ENCODE assay signal across 8 cellular contexts in the genomic region with DNA sequence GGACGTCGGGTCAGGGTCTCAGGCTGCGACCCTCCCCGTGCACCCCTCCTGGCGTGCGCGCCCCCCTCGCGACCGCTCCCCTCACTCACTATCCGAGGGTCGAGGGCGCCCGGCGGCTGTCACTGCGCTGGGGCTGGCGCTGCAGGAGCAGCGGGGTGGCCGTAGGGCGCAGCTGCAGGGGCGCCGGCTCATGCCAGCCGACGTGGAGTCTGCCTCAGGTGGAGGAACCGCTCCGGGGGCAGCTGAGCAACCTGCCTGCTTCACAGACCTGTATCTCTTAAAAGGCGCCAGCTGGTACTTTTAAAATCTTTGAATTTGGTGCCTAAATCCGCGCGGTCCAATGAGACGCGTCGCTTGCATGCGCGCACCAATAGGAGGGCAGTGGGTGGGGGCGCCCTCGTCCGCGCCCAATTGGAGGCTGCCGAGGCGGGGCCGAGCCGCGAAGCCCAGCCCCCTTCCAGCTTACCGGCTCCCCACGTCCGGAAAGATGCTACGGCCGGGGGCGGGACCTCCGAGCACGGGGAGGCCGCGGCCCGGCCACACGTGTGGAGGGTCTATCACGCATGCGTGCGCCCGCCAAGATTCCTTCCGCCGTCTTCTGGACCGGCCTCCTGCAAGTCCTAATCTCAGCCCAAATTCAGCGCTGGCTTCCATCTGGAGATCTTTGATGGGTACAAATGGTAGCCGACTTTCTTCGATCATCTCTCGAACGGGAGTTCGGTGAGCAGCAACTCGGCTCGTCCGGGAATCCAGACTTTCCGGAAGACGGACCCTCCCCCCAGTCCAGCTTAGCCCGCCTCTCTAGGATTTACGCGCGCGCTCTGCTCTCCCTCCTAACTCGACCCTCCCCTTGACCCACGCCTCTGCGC. TPM values are rescaled to one million over a fixed set of nuclear protein-coding genes. Genes with fewer than 3 reads are reported as not detected.
DNase-seq lines count a peak whose midpoint lies in the region; ATAC-seq and TF ChIP-seq lines count a peak whose summit lies in the region.

Gene FBXO5 (minus strand): TSS at position 274 of the 869 bp plus-strand sequence. CDS start 82 bp downstream, at position 192.

- DNase-seq in NCI-H1930 (lab: John Stamatoyannopoulos, UW): peak; percentile 87 to 94
- DNase-seq in T-helper 2 cell treated with Interferon-gamma antibody and Interleukin-4, amounts not matched to agents 5 μg/mL and 100 μg/mL, for 36 hours (ENCODE audit: low spot score): peak; percentile 98
- peak; percentile 92 to 99 for DNase-seq in ascending aorta (ENCODE audit: low spot score in 2 of 2)
- peak; percentile 99 for DNase-seq in right cardiac atrium
- DNase-seq in pulmonary artery endothelial cell (ENCODE audit: low read depth, low spot score): peak; percentile 91
- DNase-seq in vagina (ENCODE audit: extremely low spot score in 2 of 2): peak; percentile 97 to 98

- H3K9me3 ChIP-seq in ascending aorta (no peaks in the 10 kb centered on the region), right cardiac atrium (ENCODE audit: control insufficient read depth, low read length) (no peaks in the 10 kb centered on the region), vagina (no peaks in the 10 kb centered on the region)

- intact Hi-C loops in ascending aorta (cut with DNase I): loop anchor here (2.0 to 10.0 kb wide), 3 partner anchors 20 to 598 kb away; partner anchors contain the start of gene MTRF1L
- intact Hi-C loops in right cardiac atrium (cut with DNase I): no loop called here
- intact Hi-C loops in vagina (cut with DNase I): no loop called here

- WGBS in right cardiac atrium: under 1% methylated on average over 82 of the region's 82 CpGs

- ATAC-seq in GM18502 (IDR thresholded peaks at IDR 0.05; ENCODE audit: poor library complexity, unreplicated experiment) (peak; percentile 83), HG02970 (IDR thresholded peaks at IDR 0.05; ENCODE audit: low FRiP score, unreplicated experiment) (peak; percentile 91), right cardiac atrium (peak; percentile 97 to 99)

- H3K4me1 Mint-ChIP-seq in T-helper 2 cell treated with Interferon-gamma antibody and Interleukin-4, amounts not matched to agents 5 μg/mL and 100 μg/mL, for 36 hours (ENCODE audit: low read depth): peaks cover 50% of the 10 kb centered on the region

- H3K4me3 ChIP-seq in ascending aorta: peak within 1 kb of the TSS; percentile 63 to 93
- peak within 1 kb of the TSS; percentile 76 for H3K4me3 ChIP-seq in right cardiac atrium (ENCODE audit: low read length)
- peak within 1 kb of the TSS; percentile 67 to 77 for H3K4me3 ChIP-seq in vagina

- peak within 1 kb of the TSS; percentile 96 for H3K4me3 Mint-ChIP-seq in T-helper 2 cell treated with Interferon-gamma antibody and Interleukin-4, amounts not matched to agents 5 μg/mL and 100 μg/mL, for 36 hours

- peak within 1 kb of the TSS; percentile 97 for H3K27ac Mint-ChIP-seq in T-helper 2 cell treated with Interferon-gamma antibody and Interleukin-4, amounts not matched to agents 5 μg/mL and 100 μg/mL, for 36 hours

- H3K27ac ChIP-seq in ascending aorta: peak within 1 kb of the TSS; percentile 85 to 90
- H3K27ac ChIP-seq in right cardiac atrium (ENCODE audit: low read length): peak within 1 kb of the TSS; percentile 95
- peak within 1 kb of the TSS; percentile 96 for H3K27ac ChIP-seq in vagina

- TF ChIP-seq POLR2A in vagina (IDR thresholded peaks at IDR 0.05): peak in 1 of 2 donors; percentile 6

- H3K27me3 Mint-ChIP-seq in T-helper 2 cell treated with Interferon-gamma antibody and Interleukin-4, amounts not matched to agents 5 μg/mL and 100 μg/mL, for 36 hours (ENCODE audit: low read depth): no peaks in the 10 kb centered on the region

- no peaks in the 10 kb centered on the region for H3K9me3 Mint-ChIP-seq in T-helper 2 cell treated with Interferon-gamma antibody and Interleukin-4, amounts not matched to agents 5 μg/mL and 100 μg/mL, for 36 hours

- H3K36me3 Mint-ChIP-seq in T-helper 2 cell treated with Interferon-gamma antibody and Interleukin-4, amounts not matched to agents 5 μg/mL and 100 μg/mL, for 36 hours (ENCODE audit: low read depth): peaks cover 52% of the 10 kb centered on the region

- H3K36me3 ChIP-seq in ascending aorta (no peaks in the 10 kb centered on the region), vagina (no peaks in the 10 kb centered on the region)

- TF ChIP-seq CTCF in ascending aorta (IDR thresholded peaks at IDR 0.05) (no peak), vagina (IDR thresholded peaks at IDR 0.05) (no peak)

- no peaks in the 10 kb centered on the region for H3K27me3 ChIP-seq in ascending aorta
- no peaks in the 10 kb centered on the region for H3K27me3 ChIP-seq in right cardiac atrium (ENCODE audit: control insufficient read depth, insufficient read depth)
- no peaks in the 10 kb centered on the region for H3K27me3 ChIP-seq in vagina

- peaks cover 12 to 13% of the 10 kb centered on the region in 2 donors for H3K4me1 ChIP-seq in ascending aorta
- peaks cover 5% of the 10 kb centered on the region for H3K4me1 ChIP-seq in right cardiac atrium (ENCODE audit: control insufficient read depth, insufficient read depth, low read length)
- H3K4me1 ChIP-seq in vagina: peaks cover 36% of the 10 kb centered on the region

RNA-seq across cellular contexts. Expression of gene FBXO5, which starts in this region (rescaled TPM):
- total RNA-seq in ascending aorta (not detected), right cardiac atrium (1 to 10 TPM; 1.9 to 3.5 (median 3.0) TPM), pulmonary artery endothelial cell (13.7 and 21.6 TPM in 2 replicates), vagina (4.2 TPM)
- polyA plus RNA-seq in right cardiac atrium: 1.0 TPM

Comparison
In these comparisons a context has a peak if more than half of its experiments do, and no peak if none do; other contexts are left out.
1. Peak in every context shown above with its lines: DNase-seq, ATAC-seq, H3K4me3 ChIP-seq and H3K27ac ChIP-seq.
2. Peak in DNase-seq, H3K4me3 ChIP-seq and H3K27ac ChIP-seq in ascending aorta; RNA of the gene not detected or under 1 TPM.